15 cellular contexts compared by ENCODE assay signal in the genomic region with DNA sequence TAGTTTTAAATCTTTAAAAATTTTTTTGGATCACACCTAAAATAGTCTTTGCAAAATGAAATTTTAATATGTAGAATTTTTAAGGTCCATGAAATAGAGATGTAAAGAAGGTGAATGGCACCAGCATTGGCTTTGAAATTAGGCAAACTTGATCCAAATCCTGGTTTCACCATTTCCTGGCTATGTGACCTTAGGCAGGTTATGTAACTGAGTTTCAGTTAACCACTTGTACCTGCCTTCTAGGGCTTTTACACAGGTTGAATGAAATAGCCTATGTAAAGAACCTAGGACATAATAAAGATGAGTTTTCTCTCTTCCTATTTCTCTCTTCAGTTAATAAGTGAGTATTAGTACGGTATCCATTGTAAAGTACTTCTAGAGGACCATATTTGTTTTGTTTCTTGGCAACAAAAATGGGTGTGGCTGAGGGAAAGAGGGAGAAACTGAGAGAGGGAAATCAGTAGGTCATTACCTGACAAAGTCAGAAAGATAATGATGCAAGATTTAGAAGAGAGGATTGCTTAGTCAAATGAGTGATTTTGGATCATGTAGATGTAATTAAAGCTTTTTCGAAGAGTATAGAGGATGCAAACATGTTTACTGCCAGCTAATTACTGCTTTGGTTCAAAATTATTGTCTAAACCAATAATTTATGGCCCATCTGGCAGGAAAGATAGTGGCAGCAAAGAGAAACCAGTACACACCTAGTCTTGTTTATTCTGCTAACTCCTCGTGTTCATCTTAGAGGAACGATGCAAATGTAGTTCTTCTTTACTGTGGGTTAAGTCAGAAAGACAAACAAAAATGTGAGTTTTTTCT.
A peak's percentile ranks its signal among the peaks of the same experiment; 100 is the strongest.
DNase-seq lines count a peak whose midpoint lies in the region; ATAC-seq, FAIRE-seq and TF ChIP-seq lines count a peak whose summit lies in the region.
"Had no signal": no experiment of that assay in that cellular context is flagged by ENCODE, and none has a peak within 500 bp of the region (broad histone marks: within the 10 kb centered on the region; RNA-seq: fewer than 3 reads in every experiment).

No MANE protein-coding gene starts in this region.

- H3K79me2 ChIP-seq in PC-9 (ENCODE audit: low read depth) = peaks cover 28% of the 10 kb centered on the region

- intact Hi-C loops in PC-9 (cut with micrococcal nuclease; ENCODE audit: unreplicated experiment) (no loop called here), left lung (cut with DNase I) (no loop called here)
- intact Hi-C loops in activated CD4-positive, alpha-beta T cell treated with anti-CD3 and anti-CD28 coated beads, Interleukin-2, amount 10 ng/mL, durations not matched to agents 24 days and 14 days (cut with micrococcal nuclease) = no loop called here

- peak; percentile 75 for FAIRE-seq in D721Med (lab: Jason Lieb, UNC)

- H3K4me2 ChIP-seq in PC-9 = peak overlapping the region; percentile 65

- H2AFZ ChIP-seq in PC-9 = no peak overlapping the region

- POLR2A ChIA-PET in PC-9 (lab: Charles Lee; ENCODE audit: unreplicated experiment) = no interaction called here

- H3K4me3 ChIP-seq in PC-9 = no peak overlapping the region
- H3K4me3 ChIP-seq in left lung = no peak overlapping the region

- no peaks in the 10 kb centered on the region for H3K27me3 Mint-ChIP-seq in activated CD4-positive, alpha-beta T cell treated with anti-CD3 and anti-CD28 coated beads, Interleukin-2, amount 10 ng/mL, durations not matched to agents 24 days and 14 days

- H3K4me1 ChIP-seq in PC-9 (replicated peaks; ENCODE audit: insufficient read depth) (peaks cover 26% of the 10 kb centered on the region), left lung (peaks cover 12 to 58% of the 10 kb centered on the region in 2 donors)

- no peaks in the 10 kb centered on the region for H4K20me1 ChIP-seq in PC-9 (ENCODE audit: insufficient read depth)

- H3K36me3 Mint-ChIP-seq in activated CD4-positive, alpha-beta T cell treated with anti-CD3 and anti-CD28 coated beads, Interleukin-2, amount 10 ng/mL, durations not matched to agents 24 days and 14 days (ENCODE audit: low read depth) = no peaks in the 10 kb centered on the region

- CTCF ChIA-PET in PC-9 (lab: Charles Lee) = no interaction called here

- peak; percentile 40 for ATAC-seq in HG03354 (IDR thresholded peaks at IDR 0.05; ENCODE audit: poor library complexity, severe bottlenecking, unreplicated experiment)
- peak; percentile 19 for ATAC-seq in left lung
- no peak for ATAC-seq in HG03439 (IDR thresholded peaks at IDR 0.05; ENCODE audit: unreplicated experiment)

- peaks cover 16% of the 10 kb centered on the region for H3F3A ChIP-seq in PC-9 (ENCODE audit: insufficient read depth, low read depth)

- H3K4me1 Mint-ChIP-seq in activated CD4-positive, alpha-beta T cell treated with anti-CD3 and anti-CD28 coated beads, Interleukin-2, amount 10 ng/mL, durations not matched to agents 24 days and 14 days = no peaks in the 10 kb centered on the region

- H3K27me3 ChIP-seq in PC-9 (ENCODE audit: insufficient read depth, low read depth) (no peaks in the 10 kb centered on the region), left lung (no peaks in the 10 kb centered on the region)
- H3K27me3 ChIP-seq: brain microvascular endothelial cell had no signal

- H3K9me3 ChIP-seq in PC-9 (ENCODE audit: insufficient read depth, low read depth) (no peaks in the 10 kb centered on the region), left lung (no peaks in the 10 kb centered on the region)

- H3K9me2 ChIP-seq in PC-9 (ENCODE audit: insufficient read depth) = no peaks in the 10 kb centered on the region

- H3K36me3 ChIP-seq in PC-9 (ENCODE audit: low read depth) (no peaks in the 10 kb centered on the region), left lung (no peaks in the 10 kb centered on the region)
- H3K36me3 ChIP-seq: brain microvascular endothelial cell had no signal

- TF ChIP-seq CTCF in D721Med (IDR thresholded peaks at IDR 0.05; ENCODE audit: insufficient read depth, missing control alignments) (no peak), PC-9 (conservative IDR thresholded peaks at IDR 0.05) (no peak), left lung (IDR thresholded peaks at IDR 0.05) (no peak)

- no TSS peak for BruUV-seq in PC-9 (replicated peaks; lab: Mats Ljungman, UMichigan)

- no peak overlapping the region for H3K27ac Mint-ChIP-seq in activated CD4-positive, alpha-beta T cell treated with anti-CD3 and anti-CD28 coated beads, Interleukin-2, amount 10 ng/mL, durations not matched to agents 24 days and 14 days
- H3K27ac Mint-ChIP-seq: activated T-helper 1 cell treated with anti-CD3 and anti-CD28 coated beads, Interleukin-12 subunit alpha, Interleukin-12 subunit beta, Interleukin-2, Interleukin-4 antibody, amounts not matched to agents 30 ng/mL and 10 ng/mL and 1 ng/mL, durations not matched to agents 14 hours and 24 hours and 36 hours had no signal

- no peak for DNase-seq in D721Med (ENCODE audit: insufficient read length, low spot score)
- no peak for DNase-seq in PC-9
- no peak for DNase-seq in left lung
- no peak for DNase-seq in activated CD8-positive, alpha-beta memory T cell treated with anti-CD3 and anti-CD28 coated beads, Interleukin-2, amount 50 U/mL, for 4 hours
- no peak for DNase-seq in activated CD4-positive, alpha-beta T cell treated with anti-CD3 and anti-CD28 coated beads, Interleukin-2, amount 10 ng/mL, durations not matched to agents 24 days and 14 days
- no peak for DNase-seq in AG20443 (ENCODE audit: low spot score)
- DNase-seq: brain microvascular endothelial cell, NCI-H2029, SHP77, substantia nigra had no signal

- no peak overlapping the region for H3K4me3 Mint-ChIP-seq in activated CD4-positive, alpha-beta T cell treated with anti-CD3 and anti-CD28 coated beads, Interleukin-2, amount 10 ng/mL, durations not matched to agents 24 days and 14 days
- H3K4me3 Mint-ChIP-seq: activated T-helper 1 cell treated with anti-CD3 and anti-CD28 coated beads, Interleukin-12 subunit alpha, Interleukin-12 subunit beta, Interleukin-2, Interleukin-4 antibody, amounts not matched to agents 30 ng/mL and 10 ng/mL and 1 ng/mL, durations not matched to agents 14 hours and 24 hours and 36 hours had no signal

- peak overlapping the region; percentile 60 for H3K27ac ChIP-seq in PC-9
- H3K27ac ChIP-seq in left lung = peak overlapping the region; percentile 26 to 71
- H3K27ac ChIP-seq: C4-2B, VCaP had no signal

- no peaks in the 10 kb centered on the region for H3K9me3 Mint-ChIP-seq in activated CD4-positive, alpha-beta T cell treated with anti-CD3 and anti-CD28 coated beads, Interleukin-2, amount 10 ng/mL, durations not matched to agents 24 days and 14 days
- H3K9me3 Mint-ChIP-seq: activated T-helper 1 cell treated with anti-CD3 and anti-CD28 coated beads, Interleukin-12 subunit alpha, Interleukin-12 subunit beta, Interleukin-2, Interleukin-4 antibody, amounts not matched to agents 30 ng/mL and 10 ng/mL and 1 ng/mL, durations not matched to agents 14 hours and 24 hours and 36 hours had no signal
